Comparison of ENCODE assay signal across 12 cellular contexts in genomic region chr20:43682446-43682845, GRCh38. TPM values are rescaled to one million over a fixed set of nuclear protein-coding genes. Genes with fewer than 3 reads are reported as not detected.
DNase-seq lines count a peak whose midpoint lies in the region; ATAC-seq and TF ChIP-seq lines count a peak whose summit lies in the region.
"Had no signal": no experiment of that assay in that cellular context is flagged by ENCODE, and none has a peak within 500 bp of the region (broad histone marks: within the 10 kb centered on the region; RNA-seq: fewer than 3 reads in every experiment).

No MANE protein-coding gene starts in this region.

- no peaks in the 10 kb centered on the region for H3K4me1 ChIP-seq in prostate gland (replicated peaks)

- H3K27me3 ChIP-seq in MG63 (no peaks in the 10 kb centered on the region), prostate gland (replicated peaks; ENCODE audit: insufficient read depth) (no peaks in the 10 kb centered on the region)

- H3K27ac Mint-ChIP-seq in stimulated activated naive B cell treated with anti-CD40 and anti-IgM and Interleukin-4, amounts not matched to agents 10 μg/mL and 1 μg/mL and 100 μg/mL, for 72 hours, result peak overlapping the region; percentile 91

- TF ChIP-seq CTCF in prostate gland (IDR thresholded peaks at IDR 0.05), result no peak

- TF ChIP-seq POLR2A in prostate gland (IDR thresholded peaks at IDR 0.05), result no peak

- H3K36me3 Mint-ChIP-seq in stimulated activated naive B cell treated with anti-CD40 and anti-IgM and Interleukin-4, amounts not matched to agents 10 μg/mL and 1 μg/mL and 100 μg/mL, for 72 hours, result peaks cover 1 to 4% of the 10 kb centered on the region in 2 donors

- 95% methylated on average over 9 of the region's 9 CpGs for WGBS in prostate gland

- intact Hi-C loops in prostate gland (cut with DNase I), result no loop called here

- H3K36me3 ChIP-seq in MG63, result peaks cover 54% of the 10 kb centered on the region
- no peaks in the 10 kb centered on the region for H3K36me3 ChIP-seq in prostate gland

- no peak overlapping the region for H3K4me3 ChIP-seq in MG63
- H3K4me3 ChIP-seq in prostate gland, result no peak overlapping the region

- H3K4me1 Mint-ChIP-seq in stimulated activated naive B cell treated with anti-CD40 and anti-IgM and Interleukin-4, amounts not matched to agents 10 μg/mL and 1 μg/mL and 100 μg/mL, for 72 hours, result peaks cover 28 to 51% of the 10 kb centered on the region in 2 donors

- H3K9me3 ChIP-seq in MG63 (no peaks in the 10 kb centered on the region), prostate gland (no peaks in the 10 kb centered on the region)

- no peak overlapping the region for H3K27ac ChIP-seq in prostate gland

- no peaks in the 10 kb centered on the region for H3K27me3 Mint-ChIP-seq in stimulated activated naive B cell treated with anti-CD40 and anti-IgM and Interleukin-4, amounts not matched to agents 10 μg/mL and 1 μg/mL and 100 μg/mL, for 72 hours
- H3K27me3 Mint-ChIP-seq: activated T-cell treated with anti-CD3 and anti-CD28 coated beads, Interleukin-2, amount 50 U/mL, for 24 hours had no signal

- H3K9me3 Mint-ChIP-seq in stimulated activated naive B cell treated with anti-CD40 and anti-IgM and Interleukin-4, amounts not matched to agents 10 μg/mL and 1 μg/mL and 100 μg/mL, for 72 hours, result no peaks in the 10 kb centered on the region
- H3K9me3 Mint-ChIP-seq: activated T-cell treated with anti-CD3 and anti-CD28 coated beads, Interleukin-2, amount 50 U/mL, for 24 hours had no signal

- ATAC-seq in GM19324 (IDR thresholded peaks at IDR 0.05; ENCODE audit: low FRiP score, unreplicated experiment) (peak; percentile 36), HG02798 (IDR thresholded peaks at IDR 0.05; ENCODE audit: poor library complexity, unreplicated experiment) (peak; percentile 40), HG03520 (IDR thresholded peaks at IDR 0.05; ENCODE audit: unreplicated experiment) (peak; percentile 27)
- ATAC-seq in stimulated activated naive B cell treated with anti-CD40 and anti-IgM and Interleukin-4, amounts not matched to agents 10 μg/mL and 1 μg/mL and 100 μg/mL, for 72 hours (replicated peaks), result peak; percentile 22 to 33

- no peak for DNase-seq in stimulated activated naive B cell treated with anti-CD40 and anti-IgM and Interleukin-4, amounts not matched to agents 10 μg/mL and 1 μg/mL and 100 μg/mL, for 72 hours
- DNase-seq in NOMO-1 treated with DMSO at 0.1 percent for 48 hours (lab: John Stamatoyannopoulos, UW; ENCODE audit: unreplicated experiment) (no peak), MG63 (no peak), prostate gland (ENCODE audit: low spot score) (no peak)
- DNase-seq: activated T-cell treated with anti-CD3 and anti-CD28 coated beads, Interleukin-2, amount 50 U/mL, for 24 hours; central memory CD4-positive, alpha-beta T cell; DMS153; islet precursor cell; stimulated activated CD4-positive, alpha-beta T cell treated with anti-CD3 and anti-CD28 coated beads, Interleukin-12 subunit alpha, Interleukin-12 subunit beta, amount 100 ng/mL, for 4 hours had no signal

- H3K4me3 Mint-ChIP-seq in stimulated activated naive B cell treated with anti-CD40 and anti-IgM and Interleukin-4, amounts not matched to agents 10 μg/mL and 1 μg/mL and 100 μg/mL, for 72 hours, result peak overlapping the region in 1 of 2 donors; percentile 64
- H3K4me3 Mint-ChIP-seq: activated T-cell treated with anti-CD3 and anti-CD28 coated beads, Interleukin-2, amount 50 U/mL, for 24 hours had no signal

RNA-seq across cellular contexts. Expression of gene MYBL2, which starts 15.5 kb away (rescaled TPM):
- 29.8 and 30.5 TPM in 2 replicates for total RNA-seq in MG63 (2014; rRNA removed; shearing (Covaris generic); ENCODE audit: low replicate concordance)
- total RNA-seq in prostate gland, result 10 to 100 TPM in 1 of 2 donors, under 1 TPM in 1; 0.36 to 11.6 TPM

RNA-seq across cellular contexts. Expression of gene GTSF1L, which starts 44.4 kb away (rescaled TPM):
- not detected in 2 replicates for total RNA-seq in MG63 (2014; rRNA removed; shearing (Covaris generic); ENCODE audit: low replicate concordance)
- 1 to 10 TPM in 1 of 2 donors, not detected in 1; 7.2 TPM for total RNA-seq in prostate gland
